ENCODE assay signal across 14 cellular contexts in genomic region chr14:91329615-91330014, GRCh38.
DNase-seq lines count a peak whose midpoint lies in the region; ATAC-seq and TF ChIP-seq lines count a peak whose summit lies in the region.
"Had no signal": no experiment of that assay in that cellular context is flagged by ENCODE, and none has a peak within 500 bp of the region (broad histone marks: within the 10 kb centered on the region; RNA-seq: fewer than 3 reads in every experiment).

No MANE protein-coding gene starts in this region.

- H3K4me1 Mint-ChIP-seq in CD4-positive, alpha-beta memory T cell = peaks cover 48 to 97% (median 79%) of the 10 kb centered on the region in 4 donors
- H3K4me1 Mint-ChIP-seq in H9 = peaks cover 10 to 18% of the 10 kb centered on the region in 2 experiments
- H3K4me1 Mint-ChIP-seq in activated naive CD8-positive, alpha-beta T cell (ENCODE audit: low read depth) = peaks cover 97% of the 10 kb centered on the region
- H3K4me1 Mint-ChIP-seq in natural killer cell treated with Interleukin-12 subunit alpha and Interleukin-12 subunit beta and Interleukin-15 and Interleukin-18, amount 100 ng/mL, for 72 hours (ENCODE audit: low read depth in 2 of 2) = peaks cover 68 to 78% of the 10 kb centered on the region in 2 donors

- DNase-seq in CD4-positive, alpha-beta memory T cell = no peak
- DNase-seq in H9 = no peak
- DNase-seq in natural killer cell treated with Interleukin-12 subunit alpha and Interleukin-12 subunit beta and Interleukin-15 and Interleukin-18, amount 100 ng/mL, for 72 hours (ENCODE audit: low spot score) = no peak
- no peak for DNase-seq in omental fat pad (ENCODE audit: low spot score)
- DNase-seq: activated CD8-positive, alpha-beta memory T cell treated with anti-CD3 and anti-CD28 coated beads, Interleukin-2, amount 50 U/mL, for 48 hours; anterior cingulate cortex; cortex of kidney; hippocampal formation; SIG-M5 had no signal

- H3K56ac ChIP-seq in H9 (ENCODE audit: insufficient read length, low read depth, low read length) = no peak overlapping the region

- H3K79me1 ChIP-seq in H9 (ENCODE audit: insufficient read depth, low read depth, low read length, poor library complexity, severe bottlenecking) = no peaks in the 10 kb centered on the region

- peak overlapping the region; percentile 10 for H3K27ac ChIP-seq in CD4-positive, alpha-beta memory T cell (ENCODE audit: low read depth, low read length)
- H3K27ac ChIP-seq in H9 (ENCODE audit: insufficient read length, low read depth, low read length) = no peak overlapping the region
- H3K27ac ChIP-seq: C4-2B had no signal

- no peak overlapping the region for H2AK5ac ChIP-seq in H9 (ENCODE audit: insufficient read length, low read length)

- no CpG with 5 or more reads among the region's 2 CpGs for WGBS in H9 (ENCODE audit: extremely low coverage, insufficient read length, low lambda C conversion rate)

- H4K20me1 ChIP-seq in H9 (ENCODE audit: control insufficient read depth, insufficient read depth, insufficient read length) = no peaks in the 10 kb centered on the region

- H3K4me1 ChIP-seq in CD4-positive, alpha-beta memory T cell (ENCODE audit: insufficient read depth, low read length) = peaks cover 83% of the 10 kb centered on the region
- no peaks in the 10 kb centered on the region for H3K4me1 ChIP-seq in H9 (ENCODE audit: insufficient read depth, low read length)

- H4K91ac ChIP-seq in H9 (ENCODE audit: insufficient read length, low read depth, low read length) = no peak overlapping the region

- POLR2A ChIA-PET in CD4-positive, alpha-beta memory T cell (lab: Charles Lee; ENCODE audit: partially characterized antibody) = interaction anchor here (0.8 to 23.0 kb wide), 5 partner anchors 12 to 87 kb away, joined by 3 to 491 read pairs (median 4); partner anchors contain the start of gene CCDC88C

- peak overlapping the region in 2 of 8 donors; percentile 27 to 44 for H3K4me3 Mint-ChIP-seq in CD4-positive, alpha-beta memory T cell
- H3K4me3 Mint-ChIP-seq in H9 = no peak overlapping the region
- peak overlapping the region; percentile 45 for H3K4me3 Mint-ChIP-seq in activated naive CD8-positive, alpha-beta T cell
- no peak overlapping the region for H3K4me3 Mint-ChIP-seq in natural killer cell treated with Interleukin-12 subunit alpha and Interleukin-12 subunit beta and Interleukin-15 and Interleukin-18, amount 100 ng/mL, for 72 hours

- no peak overlapping the region for H3K4me3 ChIP-seq in CD4-positive, alpha-beta memory T cell (ENCODE audit: low read length in 2 of 2)

- no peak overlapping the region; the same call in 1 of the 2 replicates for H3K4ac ChIP-seq in H9 (ENCODE audit: low read depth, low read length)

- H2AFZ ChIP-seq in H9 (ENCODE audit: low read length) = no peak overlapping the region

- no peaks in the 10 kb centered on the region for H3K79me2 ChIP-seq in H9 (ENCODE audit: insufficient read depth, low read length)

- CTCF ChIA-PET in CD4-positive, alpha-beta memory T cell (lab: Charles Lee; ENCODE audit: partially characterized antibody) = interaction anchor here (0.9 to 26.1 kb wide), 4 partner anchors 10 to 91 kb away, joined by 3 to 522 read pairs (median 4); partner anchors contain the start of gene CCDC88C

- H2BK5ac ChIP-seq in H9 (ENCODE audit: insufficient read length, low read length) = no peak overlapping the region

- no peaks in the 10 kb centered on the region for H3K27me3 ChIP-seq in CD4-positive, alpha-beta memory T cell (ENCODE audit: insufficient read depth, low read length)
- no peaks in the 10 kb centered on the region for H3K27me3 ChIP-seq in H9 (ENCODE audit: insufficient read depth, low read length)

- H3K9ac ChIP-seq in H9 (ENCODE audit: extremely low read depth, insufficient read length, low read length) = no peak overlapping the region

- no peak overlapping the region for H2BK20ac ChIP-seq in H9 (ENCODE audit: low read depth, low read length, poor library complexity, severe bottlenecking)

- no peak overlapping the region for H3K14ac ChIP-seq in H9 (ENCODE audit: insufficient read depth, low read length)

- no peak for ATAC-seq in natural killer cell treated with Interleukin-12 subunit alpha and Interleukin-12 subunit beta and Interleukin-15 and Interleukin-18, amount 100 ng/mL, for 72 hours
- ATAC-seq in HG02642 (IDR thresholded peaks at IDR 0.05; ENCODE audit: poor library complexity, unreplicated experiment) (no peak), omental fat pad (ENCODE audit: low FRiP score) (no peak), GM21528 (IDR thresholded peaks at IDR 0.05; ENCODE audit: low FRiP score, unreplicated experiment) (no peak)
- ATAC-seq: left lobe of liver had no signal

- H3K36me3 ChIP-seq in CD4-positive, alpha-beta memory T cell (ENCODE audit: insufficient read depth, low read length) = peaks cover 69% of the 10 kb centered on the region

- intact Hi-C loops in CD4-positive, alpha-beta memory T cell (cut with micrococcal nuclease) = no loop called here

- H3K9me3 Mint-ChIP-seq in CD4-positive, alpha-beta memory T cell = peaks cover 0 to 2% (median 0%) of the 10 kb centered on the region in 8 donors
- H3K9me3 Mint-ChIP-seq in H9 = no peaks in the 10 kb centered on the region
- no peaks in the 10 kb centered on the region for H3K9me3 Mint-ChIP-seq in activated naive CD8-positive, alpha-beta T cell (ENCODE audit: low read depth)
- no peaks in the 10 kb centered on the region for H3K9me3 Mint-ChIP-seq in natural killer cell treated with Interleukin-12 subunit alpha and Interleukin-12 subunit beta and Interleukin-15 and Interleukin-18, amount 100 ng/mL, for 72 hours

- no peak overlapping the region for H2BK15ac ChIP-seq in H9 (ENCODE audit: low read depth, low read length)

- H3K4me2 ChIP-seq in H9 (ENCODE audit: insufficient read depth, insufficient read length, low read length) = no peak overlapping the region

- no peak overlapping the region for H3K18ac ChIP-seq in H9 (ENCODE audit: insufficient read length, low read depth, low read length)

- H3K27me3 Mint-ChIP-seq in CD4-positive, alpha-beta memory T cell = no peaks in the 10 kb centered on the region
- H3K27me3 Mint-ChIP-seq in H9 (ENCODE audit: low read depth) = no peaks in the 10 kb centered on the region
- H3K27me3 Mint-ChIP-seq in activated naive CD8-positive, alpha-beta T cell = no peaks in the 10 kb centered on the region
- no peaks in the 10 kb centered on the region for H3K27me3 Mint-ChIP-seq in natural killer cell treated with Interleukin-12 subunit alpha and Interleukin-12 subunit beta and Interleukin-15 and Interleukin-18, amount 100 ng/mL, for 72 hours

- TF ChIP-seq CTCF in H9 (conservative IDR thresholded peaks at IDR 0.05) (no peak), omental fat pad (IDR thresholded peaks at IDR 0.05) (no peak)

- H4K5ac ChIP-seq in H9 (ENCODE audit: insufficient read length, low read depth, low read length) = no peak overlapping the region

- H2BK12ac ChIP-seq in H9 (ENCODE audit: insufficient read length, low read depth, low read length) = no peak overlapping the region

- no peak overlapping the region for H3T11ph ChIP-seq in H9 (ENCODE audit: low read length)

- peaks cover 41 to 89% of the 10 kb centered on the region in 2 donors for H3K36me3 Mint-ChIP-seq in CD4-positive, alpha-beta memory T cell
- H3K36me3 Mint-ChIP-seq in H9 (ENCODE audit: insufficient read depth in 1 of 3, low read depth in 3 of 3) = peaks cover 2 to 30% (median 7%) of the 10 kb centered on the region in 3 experiments; a peak in 5 of 7 replicates
- H3K36me3 Mint-ChIP-seq in activated naive CD8-positive, alpha-beta T cell = peaks cover 3% of the 10 kb centered on the region
- H3K36me3 Mint-ChIP-seq in natural killer cell treated with Interleukin-12 subunit alpha and Interleukin-12 subunit beta and Interleukin-15 and Interleukin-18, amount 100 ng/mL, for 72 hours = no peaks in the 10 kb centered on the region

- no peak overlapping the region for H3K23ac ChIP-seq in H9 (ENCODE audit: insufficient read length, low read depth, low read length)

- H2BK120ac ChIP-seq in H9 (ENCODE audit: low read depth, low read length, poor library complexity, severe bottlenecking) = no peak overlapping the region

- peak overlapping the region; percentile 78 to 98 (median 94) for H3K27ac Mint-ChIP-seq in CD4-positive, alpha-beta memory T cell
- H3K27ac Mint-ChIP-seq in H9 = peak overlapping the region; percentile 27 to 92 (median 73); a peak in 5 of 7 replicates
- H3K27ac Mint-ChIP-seq in activated naive CD8-positive, alpha-beta T cell = peak overlapping the region; percentile 93
- peak overlapping the region; percentile 96 to 98 for H3K27ac Mint-ChIP-seq in natural killer cell treated with Interleukin-12 subunit alpha and Interleukin-12 subunit beta and Interleukin-15 and Interleukin-18, amount 100 ng/mL, for 72 hours

- H4K8ac ChIP-seq in H9 (replicated peaks; ENCODE audit: insufficient read length, low read depth, low read length) = no peak overlapping the region

- H3K23me2 ChIP-seq in H9 (ENCODE audit: insufficient read length, low read depth, low read length, poor library complexity, severe bottlenecking) = peaks cover 2% of the 10 kb centered on the region

- no peaks in the 10 kb centered on the region for H3K9me3 ChIP-seq in CD4-positive, alpha-beta memory T cell (ENCODE audit: control insufficient read depth in 1 of 2, low read length in 2 of 2)
- H3K9me3 ChIP-seq in H9 (ENCODE audit: control insufficient read depth, low read depth, low read length) = no peaks in the 10 kb centered on the region
